29 cellular contexts compared by ENCODE assay signal in the genomic region with DNA sequence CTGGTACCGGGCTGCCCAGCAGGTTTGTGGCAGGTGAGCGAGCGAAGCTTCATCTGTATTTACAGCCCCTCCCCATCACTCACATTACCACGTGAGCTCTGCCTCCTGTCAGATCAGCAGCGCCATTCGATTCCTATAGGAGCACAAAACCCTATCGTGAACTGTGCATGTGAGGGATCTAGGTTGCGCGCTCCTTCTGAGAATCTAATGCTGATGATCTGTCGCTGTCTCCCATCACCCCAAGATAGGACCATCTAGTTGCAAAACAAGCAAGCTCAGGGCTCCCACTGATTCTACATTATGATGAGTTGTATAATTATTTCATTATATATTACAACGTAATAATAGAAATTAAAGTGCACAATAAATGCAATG. TPM values are rescaled to one million over a fixed set of nuclear protein-coding genes. Genes with fewer than 3 reads are reported as not detected.
"Had no signal": no experiment of that assay in that cellular context is flagged by ENCODE, and none has a peak within 500 bp of the region (broad histone marks: within the 10 kb centered on the region; RNA-seq: fewer than 3 reads in every experiment).

No MANE protein-coding gene starts in this region.

- H3K27me3 ChIP-seq: suprapubic skin, testis, thyroid gland, tibial nerve, upper lobe of left lung, upper lobe of right lung, vagina had no signal

- H3K4me3 ChIP-seq: stomach, suprapubic skin, testis, thoracic aorta, thyroid gland, tibial artery, tibial nerve, transverse colon, upper lobe of left lung, upper lobe of right lung, vagina had no signal

- H3K9me3 Mint-ChIP-seq: stimulated activated effector memory CD8-positive, alpha-beta T cell treated with anti-CD3 and anti-CD28 coated beads, Interleukin-12 subunit alpha, Interleukin-12 subunit beta, amount 100 ng/mL, for 72 hours; stimulated activated memory B cell treated with anti-CD40 and anti-IgM and Interleukin-4, amounts not matched to agents 10 μg/mL and 1 μg/mL and 100 μg/mL, for 72 hours; stimulated activated naive B cell treated with anti-CD40 and anti-IgM and Interleukin-4, amounts not matched to agents 10 μg/mL and 1 μg/mL and 100 μg/mL, for 72 hours; stimulated activated naive CD8-positive, alpha-beta T cell treated with anti-CD3 and anti-CD28 coated beads, Interleukin-15, amount 100 ng/mL, for 72 hours; stimulated activated naive CD8-positive, alpha-beta T cell treated with anti-CD3 and anti-CD28 coated beads, Interleukin-15, Interleukin-2, amounts not matched to agents 100 ng/mL and 50 ng/mL, for 24 hours; type B pancreatic cell had no signal

- H3K27ac Mint-ChIP-seq: stimulated activated effector memory CD8-positive, alpha-beta T cell treated with anti-CD3 and anti-CD28 coated beads, Interleukin-12 subunit alpha, Interleukin-12 subunit beta, amount 100 ng/mL, for 72 hours; stimulated activated memory B cell treated with anti-CD40 and anti-IgM and Interleukin-4, amounts not matched to agents 10 μg/mL and 1 μg/mL and 100 μg/mL, for 72 hours; stimulated activated naive B cell treated with anti-CD40 and anti-IgM and Interleukin-4, amounts not matched to agents 10 μg/mL and 1 μg/mL and 100 μg/mL, for 72 hours; stimulated activated naive CD8-positive, alpha-beta T cell treated with anti-CD3 and anti-CD28 coated beads, Interleukin-15, amount 100 ng/mL, for 72 hours; stimulated activated naive CD8-positive, alpha-beta T cell treated with anti-CD3 and anti-CD28 coated beads, Interleukin-15, Interleukin-2, amounts not matched to agents 100 ng/mL and 50 ng/mL, for 24 hours; type B pancreatic cell had no signal

- H3K36me3 ChIP-seq: stomach, suprapubic skin, thoracic aorta, thyroid gland, tibial artery, tibial nerve, transverse colon, upper lobe of left lung, upper lobe of right lung, vagina had no signal

- H3K27ac ChIP-seq: stomach, suprapubic skin, testis, thoracic aorta, tibial artery, tibial nerve, transverse colon, upper lobe of left lung, upper lobe of right lung, vagina had no signal

- H3K4me1 ChIP-seq: testis, tibial artery, tibial nerve, upper lobe of left lung, upper lobe of right lung had no signal

- H3K9me3 ChIP-seq: stomach, suprapubic skin, testis, thoracic aorta, thyroid gland, tibial artery, tibial nerve, transverse colon, upper lobe of left lung, upper lobe of right lung, vagina had no signal

- H3K36me3 Mint-ChIP-seq: stimulated activated effector memory CD8-positive, alpha-beta T cell treated with anti-CD3 and anti-CD28 coated beads, Interleukin-12 subunit alpha, Interleukin-12 subunit beta, amount 100 ng/mL, for 72 hours; stimulated activated memory B cell treated with anti-CD40 and anti-IgM and Interleukin-4, amounts not matched to agents 10 μg/mL and 1 μg/mL and 100 μg/mL, for 72 hours; stimulated activated naive B cell treated with anti-CD40 and anti-IgM and Interleukin-4, amounts not matched to agents 10 μg/mL and 1 μg/mL and 100 μg/mL, for 72 hours; type B pancreatic cell had no signal

- H3K4me1 Mint-ChIP-seq: stimulated activated memory B cell treated with anti-CD40 and anti-IgM and Interleukin-4, amounts not matched to agents 10 μg/mL and 1 μg/mL and 100 μg/mL, for 72 hours; stimulated activated naive B cell treated with anti-CD40 and anti-IgM and Interleukin-4, amounts not matched to agents 10 μg/mL and 1 μg/mL and 100 μg/mL, for 72 hours had no signal

- H3K4me3 Mint-ChIP-seq: stimulated activated effector memory CD8-positive, alpha-beta T cell treated with anti-CD3 and anti-CD28 coated beads, Interleukin-12 subunit alpha, Interleukin-12 subunit beta, amount 100 ng/mL, for 72 hours; stimulated activated memory B cell treated with anti-CD40 and anti-IgM and Interleukin-4, amounts not matched to agents 10 μg/mL and 1 μg/mL and 100 μg/mL, for 72 hours; stimulated activated naive B cell treated with anti-CD40 and anti-IgM and Interleukin-4, amounts not matched to agents 10 μg/mL and 1 μg/mL and 100 μg/mL, for 72 hours; stimulated activated naive CD8-positive, alpha-beta T cell treated with anti-CD3 and anti-CD28 coated beads, Interleukin-15, amount 100 ng/mL, for 72 hours; stimulated activated naive CD8-positive, alpha-beta T cell treated with anti-CD3 and anti-CD28 coated beads, Interleukin-15, Interleukin-2, amounts not matched to agents 100 ng/mL and 50 ng/mL, for 24 hours; type B pancreatic cell had no signal

- DNase-seq: stimulated activated CD4-positive, alpha-beta T cell treated with anti-CD3 and anti-CD28 coated beads, Interleukin-2, amount 100 ng/mL, for 48 hours; stimulated activated CD4-positive, alpha-beta T cell treated with anti-CD3 and anti-CD28 coated beads, Interleukin-4, amount 100 ng/mL, for 1 hour; stimulated activated CD4-positive, alpha-beta T cell treated with anti-CD3 and anti-CD28 coated beads, Interleukin-4, amount 100 ng/mL, for 24 hours; stimulated activated CD4-positive, alpha-beta T cell treated with anti-CD3 and anti-CD28 coated beads, Interleukin-4, amount 100 ng/mL, for 4 hours; stimulated activated CD8-positive, alpha-beta memory T cell treated with anti-CD3 and anti-CD28 coated beads, Interleukin-4, amount 100 ng/mL, for 48 hours; stimulated activated naive B cell treated with anti-CD40 and anti-IgM and Interleukin-4, amounts not matched to agents 10 μg/mL and 1 μg/mL and 100 μg/mL, for 72 hours; stimulated activated naive CD4-positive, alpha-beta T cell; stimulated activated naive CD4-positive, alpha-beta T cell treated with Interleukin-2 at 50 U/mL for 16 hours; stimulated activated naive CD8-positive, alpha-beta T cell treated with anti-CD3 and anti-CD28 coated beads, Interleukin-15, amount 100 ng/mL, for 72 hours; stimulated activated naive CD8-positive, alpha-beta T cell treated with anti-CD3 and anti-CD28 coated beads, Interleukin-15, Interleukin-2, amounts not matched to agents 100 U/mL and 50 U/mL, for 24 hours; stomach; testis; thyroid gland; tibial artery; transverse colon; trophoblast cell; upper lobe of left lung had no signal

RNA-seq across cellular contexts. Expression of gene VSIG10L2, which starts 15.8 kb away (rescaled TPM):
- total RNA-seq: stomach, subcutaneous adipose tissue, temporal lobe, testis, thoracic aorta, thyroid gland, tibial nerve, transverse colon, upper lobe of right lung had no signal

RNA-seq across cellular contexts. Expression of gene DDX25, which starts 25.8 kb away (rescaled TPM):
- total RNA-seq: subcutaneous adipose tissue, thoracic aorta, ureter, vagina had no signal
